Comparison of ENCODE assay signal across 16 cellular contexts in genomic region chr9:113623851-113624485, GRCh38.
A peak's percentile ranks its signal among the peaks of the same experiment; 100 is the strongest.
DNase-seq lines count a peak whose midpoint lies in the region; ATAC-seq and TF ChIP-seq lines count a peak whose summit lies in the region.
"Had no signal": no experiment of that assay in that cellular context is flagged by ENCODE, and none has a peak within 500 bp of the region (broad histone marks: within the 10 kb centered on the region; RNA-seq: fewer than 3 reads in every experiment).

No MANE protein-coding gene starts in this region.

- TF ChIP-seq CTCF in WTC11 (IDR thresholded peaks at IDR 0.05) (no peak), suprapubic skin (IDR thresholded peaks at IDR 0.05) (no peak), MM.1S (IDR thresholded peaks at IDR 0.05; ENCODE audit: low read length) (no peak)

- no peak for TF ChIP-seq EP300 in suprapubic skin (IDR thresholded peaks at IDR 0.05)

- no peaks in the 10 kb centered on the region for H3K79me2 ChIP-seq in MM.1S (ENCODE audit: low read length)

- H3K4me2 ChIP-seq in MM.1S (ENCODE audit: low read depth, low read length): no peak overlapping the region

- no peak for TF ChIP-seq POLR2A in suprapubic skin (IDR thresholded peaks at IDR 0.05)

- H2AFZ ChIP-seq in MM.1S (ENCODE audit: low read length): no peak overlapping the region

- H3K9me3 Mint-ChIP-seq in WTC11: no peaks in the 10 kb centered on the region
- H3K9me3 Mint-ChIP-seq: mesothelial cell of epicardium; T-helper 1 cell treated with Interleukin-12 subunit alpha and Interleukin-12 subunit beta and Interleukin-4 antibody, amounts not matched to agents 30 μg/mL and 1 μg/mL, for 36 hours had no signal

- H3K27ac ChIP-seq in iPS-20b (ENCODE audit: low read length): no peak overlapping the region
- no peak overlapping the region for H3K27ac ChIP-seq in suprapubic skin
- no peak overlapping the region for H3K27ac ChIP-seq in MM.1S (ENCODE audit: low read length)
- H3K27ac ChIP-seq: esophagus squamous epithelium had no signal

- POLR2A ChIA-PET in WTC11 (lab: Charles Lee): no interaction called here

- no peaks in the 10 kb centered on the region for H3F3A ChIP-seq in MM.1S (ENCODE audit: insufficient read depth, low read length)

- WGBS in suprapubic skin: 96% methylated on average over 9 of the region's 9 CpGs

- H3K4me1 Mint-ChIP-seq in WTC11: peaks cover 55% of the 10 kb centered on the region

- ATAC-seq in WTC11 (no peak), GM19452 (IDR thresholded peaks at IDR 0.05; ENCODE audit: unreplicated experiment) (no peak)

- peak; percentile 16 for DNase-seq in activated effector memory CD4-positive, alpha-beta T cell treated with anti-CD3 and anti-CD28 coated beads, Interleukin-2, amount 50 U/mL, for 16 hours
- no peak for DNase-seq in activated effector memory CD4-positive, alpha-beta T cell treated with Interleukin-2 at 50 U/mL for 16 hours
- DNase-seq in WTC11 (ENCODE audit: low spot score) (no peak), suprapubic skin (ENCODE audit: low spot score in 2 of 2) (peak; percentile 15 to 30), MM.1S (no peak), H4 (ENCODE audit: low spot score) (no peak)
- DNase-seq: activated gamma-delta T cell, dermis blood vessel endothelial cell, esophagus squamous epithelium, kidney, NCI-H1694 treated with DMSO at 0.1 percent for 48 hours, SHP77 had no signal

- H3K4me3 ChIP-seq in iPS-20b (ENCODE audit: low read length) (no peak overlapping the region), suprapubic skin (no peak overlapping the region), MM.1S (ENCODE audit: low read length) (no peak overlapping the region)
- H3K4me3 ChIP-seq: esophagus squamous epithelium had no signal

- no peaks in the 10 kb centered on the region for H3K9me3 ChIP-seq in iPS-20b (ENCODE audit: insufficient read depth, low read depth, low read length)
- no peaks in the 10 kb centered on the region for H3K9me3 ChIP-seq in suprapubic skin
- no peaks in the 10 kb centered on the region for H3K9me3 ChIP-seq in MM.1S (replicated peaks; ENCODE audit: insufficient read depth, low read length)
- H3K9me3 ChIP-seq: esophagus squamous epithelium had no signal

- H4K20me1 ChIP-seq in MM.1S (ENCODE audit: insufficient read depth, low read length): no peaks in the 10 kb centered on the region

- no peaks in the 10 kb centered on the region for H3K36me3 Mint-ChIP-seq in WTC11

- peaks cover 31% of the 10 kb centered on the region for H3K27me3 Mint-ChIP-seq in WTC11 (ENCODE audit: low read depth)

- H3K4me3 Mint-ChIP-seq in WTC11: no peak overlapping the region
- H3K4me3 Mint-ChIP-seq: mesothelial cell of epicardium; T-helper 1 cell treated with Interleukin-12 subunit alpha and Interleukin-12 subunit beta and Interleukin-4 antibody, amounts not matched to agents 30 μg/mL and 1 μg/mL, for 36 hours had no signal

- no peaks in the 10 kb centered on the region for H3K36me3 ChIP-seq in iPS-20b (ENCODE audit: insufficient read depth, low read depth, low read length)
- no peaks in the 10 kb centered on the region for H3K36me3 ChIP-seq in suprapubic skin
- no peaks in the 10 kb centered on the region for H3K36me3 ChIP-seq in MM.1S (replicated peaks; ENCODE audit: insufficient read depth, low read length)
- H3K36me3 ChIP-seq: esophagus squamous epithelium had no signal

- H3K27me3 ChIP-seq in iPS-20b (ENCODE audit: insufficient read depth, low read length) (peaks cover 11% of the 10 kb centered on the region), suprapubic skin (no peaks in the 10 kb centered on the region), MM.1S (replicated peaks; ENCODE audit: insufficient read depth, low read length) (no peaks in the 10 kb centered on the region; the same call in 1 of the 2 replicates)

- H3K9me2 ChIP-seq in MM.1S (replicated peaks; ENCODE audit: insufficient read depth, low read length): no peaks in the 10 kb centered on the region

- peak overlapping the region; percentile 93; the same call in 1 of the 2 replicates for H3K27ac Mint-ChIP-seq in WTC11

- CTCF ChIA-PET in WTC11 (lab: Charles Lee): interaction anchor here (2.3 to 3.1 kb wide), 3 partner anchors 30 to 34 kb away, joined by 14 to 29 read pairs (median 19); no protein-coding TSS in a partner anchor

- peak overlapping the region; percentile 62; the same call in 1 of the 2 replicates for H3K9ac ChIP-seq in iPS-20b (ENCODE audit: low read depth, low read length)
- no peak overlapping the region for H3K9ac ChIP-seq in MM.1S (ENCODE audit: low read length)

- H3K4me1 ChIP-seq in iPS-20b (ENCODE audit: insufficient read depth, low read length) (peaks cover 34% of the 10 kb centered on the region), suprapubic skin (peaks cover 34% of the 10 kb centered on the region), MM.1S (ENCODE audit: low read length) (no peaks in the 10 kb centered on the region)

TF ChIP-seq in WTC11, 78 proteins besides CTCF, POLR2A, EP300 and RAD21 (continues in another document):
- TF ChIP-seq TEAD4 (CRISPR knock-in tag; IDR thresholded peaks at IDR 0.05) (no peak), E2F1 (CRISPR knock-in tag; IDR thresholded peaks at IDR 0.05) (no peak), FOXP1 (CRISPR knock-in tag; IDR thresholded peaks at IDR 0.05; ENCODE audit: borderline replicate concordance) (no peak), E2F4 (CRISPR knock-in tag; IDR thresholded peaks at IDR 0.05; ENCODE audit: borderline replicate concordance, low read depth) (no peak), NFE2L1 (CRISPR knock-in tag; IDR thresholded peaks at IDR 0.05) (no peak), TCF7 (CRISPR knock-in tag; IDR thresholded peaks at IDR 0.05; ENCODE audit: low read depth) (no peak), ZNF138 (CRISPR knock-in tag; conservative IDR thresholded peaks at IDR 0.05) (no peak), MXD4 (CRISPR knock-in tag; IDR thresholded peaks at IDR 0.05; ENCODE audit: borderline replicate concordance) (no peak), ZNF396 (CRISPR knock-in tag; IDR thresholded peaks at IDR 0.05; ENCODE audit: borderline replicate concordance) (no peak), ESRRA (CRISPR knock-in tag; IDR thresholded peaks at IDR 0.05; ENCODE audit: borderline replicate concordance) (no peak), RORB (CRISPR knock-in tag; IDR thresholded peaks at IDR 0.05) (no peak), AFF4 (CRISPR knock-in tag; IDR thresholded peaks at IDR 0.05; ENCODE audit: borderline replicate concordance) (no peak), CDX4 (CRISPR knock-in tag; IDR thresholded peaks at IDR 0.05; ENCODE audit: borderline replicate concordance) (no peak)

Comparison
In these comparisons a context has a peak if more than half of its experiments do, and no peak if none do; other contexts are left out.
1. DNase-seq: peak in activated effector memory CD4-positive, alpha-beta T cell treated with anti-CD3 and anti-CD28 coated beads, Interleukin-2, amount 50 U/mL, for 16 hours (single experiment) and suprapubic skin (2 of 2); none in activated effector memory CD4-positive, alpha-beta T cell treated with Interleukin-2 at 50 U/mL for 16 hours (single experiment), WTC11 (single experiment), MM.1S (single experiment) and H4 (single experiment).